Comparison of ENCODE assay signal across 23 cellular contexts in genomic region chr4:173498771-173499170, GRCh38. TPM values are rescaled to one million over a fixed set of nuclear protein-coding genes. Genes with fewer than 3 reads are reported as not detected.
"Had no signal": no experiment of that assay in that cellular context is flagged by ENCODE, and none has a peak within 500 bp of the region (broad histone marks: within the 10 kb centered on the region; RNA-seq: fewer than 3 reads in every experiment).

No MANE protein-coding gene starts in this region.

- H3K4me3 Mint-ChIP-seq: type B pancreatic cell had no signal

- ATAC-seq: foreskin keratinocyte; left colon; left ventricle myocardium superior; pancreas; right cardiac atrium; stimulated activated naive CD8-positive, alpha-beta T cell treated with anti-CD3 and anti-CD28 coated beads, Interleukin-15, Interleukin-2, amounts not matched to agents 100 U/mL and 50 U/mL, for 24 hours had no signal

- H3K9me3 ChIP-seq: colonic mucosa, pancreas, suprapubic skin, thyroid gland had no signal

- H3K27me3 ChIP-seq: colonic mucosa, pancreas had no signal

- H3K36me3 ChIP-seq: colonic mucosa, pancreas, suprapubic skin, thyroid gland had no signal

- H3K4me1 ChIP-seq: colonic mucosa, foreskin keratinocyte, pancreas had no signal

- H3K27ac ChIP-seq: colonic mucosa, foreskin keratinocyte, pancreas, suprapubic skin, thyroid gland had no signal

- H3K4me3 ChIP-seq: colonic mucosa, lung, pancreas, suprapubic skin, thyroid gland had no signal

- DNase-seq: colonic mucosa; dermis blood vessel endothelial cell; erythroblast; foreskin keratinocyte; left colon; left ventricle myocardium superior; mesendoderm; naive B cell; occipital lobe; pancreas; right cardiac atrium; small intestine; stimulated activated CD4-positive, alpha-beta T cell treated with anti-CD3 and anti-CD28 coated beads, Interleukin-12 subunit alpha, Interleukin-12 subunit beta, amount 100 ng/mL, for 4 hours; stimulated activated CD4-positive, alpha-beta T cell treated with anti-CD3 and anti-CD28 coated beads, Interleukin-2, amount 100 ng/mL, for 48 hours; stimulated activated naive CD8-positive, alpha-beta T cell treated with anti-CD3 and anti-CD28 coated beads, Interleukin-15, Interleukin-2, amounts not matched to agents 100 U/mL and 50 U/mL, for 24 hours; thyroid gland had no signal

- H3K27ac Mint-ChIP-seq: naive B cell, nephron, progenitor cell of endocrine pancreas, type B pancreatic cell had no signal

RNA-seq across cellular contexts. Expression of gene HAND2, which starts 31.3 kb away (rescaled TPM):
- total RNA-seq: dermis blood vessel endothelial cell, endothelial cell of umbilical vein, foreskin keratinocyte, kidney epithelial cell, occipital lobe had no signal
- polyA plus RNA-seq: endothelial cell of umbilical vein, foreskin keratinocyte had no signal
